ENCODE assay signal across 25 cellular contexts in genomic region chr12:131509706-131510105, GRCh38.
"Had no signal": no experiment of that assay in that cellular context is flagged by ENCODE, and none has a peak within 500 bp of the region (broad histone marks: within the 10 kb centered on the region; RNA-seq: fewer than 3 reads in every experiment).

No MANE protein-coding gene starts in this region.

- H3K4me1 ChIP-seq: adrenal gland, sigmoid colon, upper lobe of left lung had no signal

- ATAC-seq: activated CD4-positive, CD25-positive, alpha-beta regulatory T cell treated with anti-CD3 and anti-CD28 coated beads, Interleukin-2, amount 50 U/mL, for 24 hours; activated T-helper 17 cell treated with anti-CD3 and anti-CD28 coated beads, Interleukin-2, amount 50 U/mL, for 72 hours; left colon; natural killer cell treated with Interleukin-12 subunit alpha and Interleukin-12 subunit beta and Interleukin-15 and Interleukin-18, amount 100 ng/mL, for 72 hours had no signal

- H3K9me3 ChIP-seq: adrenal gland, sigmoid colon, thoracic aorta, upper lobe of left lung had no signal

- H3K36me3 ChIP-seq: adrenal gland, sigmoid colon, thoracic aorta, upper lobe of left lung had no signal

- DNase-seq: activated CD4-positive, alpha-beta memory T cell treated with anti-CD3 and anti-CD28 coated beads, Interleukin-2, amount 10 ng/mL, durations not matched to agents 7 days and 5 days; activated CD4-positive, alpha-beta T cell treated with anti-CD3 and anti-CD28 coated beads, Interleukin-2, amount 10 ng/mL, durations not matched to agents 24 days and 14 days; activated naive CD4-positive, alpha-beta T cell; activated T-cell treated with anti-CD3 and anti-CD28 coated beads, Interleukin-2, amount 50 U/mL, for 24 hours; erythroblast; foreskin fibroblast; left colon; mammary epithelial cell; retina; sigmoid colon; stimulated activated CD4-positive, alpha-beta T cell treated with anti-CD3 and anti-CD28 coated beads, Interleukin-2, amount 100 ng/mL, for 48 hours; stimulated activated CD8-positive, alpha-beta memory T cell treated with anti-CD3 and anti-CD28 coated beads, Interleukin-4, amount 100 ng/mL, for 48 hours; stimulated activated naive CD4-positive, alpha-beta T cell; upper lobe of left lung had no signal

- H3K9me3 Mint-ChIP-seq: activated CD4-positive, alpha-beta memory T cell treated with anti-CD3 and anti-CD28 coated beads, Interleukin-2, amount 10 ng/mL, durations not matched to agents 7 days and 5 days; activated CD4-positive, alpha-beta T cell treated with anti-CD3 and anti-CD28 coated beads, Interleukin-2, amount 10 ng/mL, durations not matched to agents 24 days and 14 days; activated T-cell treated with anti-CD3 and anti-CD28 coated beads, Interleukin-2, amount 50 U/mL, for 24 hours; activated T-helper 17 cell treated with anti-CD3 and anti-CD28 coated beads, Interleukin-2, amount 50 U/mL, for 72 hours; central memory CD8-positive, alpha-beta T cell; natural killer cell treated with Interleukin-12 subunit alpha and Interleukin-12 subunit beta and Interleukin-15 and Interleukin-18, amount 100 ng/mL, for 72 hours; T-helper 2 cell treated with Interferon-gamma antibody and Interleukin-4, amounts not matched to agents 5 μg/mL and 100 μg/mL, for 36 hours had no signal

- H3K27me3 ChIP-seq: adrenal gland, upper lobe of left lung had no signal

- H3K36me3 Mint-ChIP-seq: activated naive CD8-positive, alpha-beta T cell; natural killer cell treated with Interleukin-12 subunit alpha and Interleukin-12 subunit beta and Interleukin-15 and Interleukin-18, amount 100 ng/mL, for 72 hours had no signal

- H3K4me3 Mint-ChIP-seq: activated CD4-positive, alpha-beta memory T cell treated with anti-CD3 and anti-CD28 coated beads, Interleukin-2, amount 10 ng/mL, durations not matched to agents 7 days and 5 days; activated CD4-positive, alpha-beta T cell treated with anti-CD3 and anti-CD28 coated beads, Interleukin-2, amount 10 ng/mL, durations not matched to agents 24 days and 14 days; activated naive CD8-positive, alpha-beta T cell; activated T-cell treated with anti-CD3 and anti-CD28 coated beads, Interleukin-2, amount 50 U/mL, for 24 hours; activated T-helper 17 cell treated with anti-CD3 and anti-CD28 coated beads, Interleukin-2, amount 50 U/mL, for 72 hours; central memory CD8-positive, alpha-beta T cell; natural killer cell treated with Interleukin-12 subunit alpha and Interleukin-12 subunit beta and Interleukin-15 and Interleukin-18, amount 100 ng/mL, for 72 hours; T-helper 2 cell treated with Interferon-gamma antibody and Interleukin-4, amounts not matched to agents 5 μg/mL and 100 μg/mL, for 36 hours had no signal

- H3K27ac ChIP-seq: sigmoid colon, thoracic aorta, upper lobe of left lung, VCaP had no signal

- H3K27ac Mint-ChIP-seq: activated CD4-positive, alpha-beta memory T cell treated with anti-CD3 and anti-CD28 coated beads, Interleukin-2, amount 10 ng/mL, durations not matched to agents 7 days and 5 days; activated CD4-positive, alpha-beta T cell treated with anti-CD3 and anti-CD28 coated beads, Interleukin-2, amount 10 ng/mL, durations not matched to agents 24 days and 14 days; activated naive CD8-positive, alpha-beta T cell; activated T-cell treated with anti-CD3 and anti-CD28 coated beads, Interleukin-2, amount 50 U/mL, for 24 hours; activated T-helper 17 cell treated with anti-CD3 and anti-CD28 coated beads, Interleukin-2, amount 50 U/mL, for 72 hours; natural killer cell treated with Interleukin-12 subunit alpha and Interleukin-12 subunit beta and Interleukin-15 and Interleukin-18, amount 100 ng/mL, for 72 hours; progenitor cell of endocrine pancreas; T-helper 2 cell treated with Interferon-gamma antibody and Interleukin-4, amounts not matched to agents 5 μg/mL and 100 μg/mL, for 36 hours had no signal

- H3K4me1 Mint-ChIP-seq: activated T-helper 17 cell treated with anti-CD3 and anti-CD28 coated beads, Interleukin-2, amount 50 U/mL, for 72 hours had no signal

- H3K4me3 ChIP-seq: adrenal gland, sigmoid colon, smooth muscle cell, thoracic aorta, upper lobe of left lung had no signal

- H3K27me3 Mint-ChIP-seq: activated CD4-positive, alpha-beta T cell treated with anti-CD3 and anti-CD28 coated beads, Interleukin-2, amount 10 ng/mL, durations not matched to agents 24 days and 14 days; activated naive CD8-positive, alpha-beta T cell; activated T-cell treated with anti-CD3 and anti-CD28 coated beads, Interleukin-2, amount 50 U/mL, for 24 hours; activated T-helper 17 cell treated with anti-CD3 and anti-CD28 coated beads, Interleukin-2, amount 50 U/mL, for 72 hours had no signal
